In genomic region chr5:160159991-160160826, GRCh38 we compare ENCODE assay signal across 11 cellular contexts. TPM values are rescaled to one million over a fixed set of nuclear protein-coding genes. Genes with fewer than 3 reads are reported as not detected.
A peak's percentile ranks its signal among the peaks of the same experiment; 100 is the strongest.
DNase-seq lines count a peak whose midpoint lies in the region; ATAC-seq and TF ChIP-seq lines count a peak whose summit lies in the region.
"Had no signal": no experiment of that assay in that cellular context is flagged by ENCODE, and none has a peak within 500 bp of the region (broad histone marks: within the 10 kb centered on the region; RNA-seq: fewer than 3 reads in every experiment).

No MANE protein-coding gene starts in this region.

- no peaks in the 10 kb centered on the region for H3K9me3 Mint-ChIP-seq in immature natural killer cell
- H3K9me3 Mint-ChIP-seq: CD8-positive, alpha-beta memory T cell; naive B cell had no signal

- no peak overlapping the region for H3K27ac Mint-ChIP-seq in immature natural killer cell
- H3K27ac Mint-ChIP-seq in T-helper 17 cell = no peak overlapping the region
- H3K27ac Mint-ChIP-seq: CD8-positive, alpha-beta memory T cell; naive B cell had no signal

- DNase-seq in GM10248 (ENCODE audit: extremely low spot score) (peak; percentile 34), NCI-H526 (lab: John Stamatoyannopoulos, UW) (peak; percentile 75 to 85), immature natural killer cell (peak in 2 of 3 donors; percentile 19 to 25), T-helper 17 cell (no peak), dedifferentiated amniotic fluid mesenchymal stem cell (ENCODE audit: extremely low spot score) (no peak)
- DNase-seq: activated T-cell treated with anti-CD3 and anti-CD28 coated beads, Interleukin-2, amount 50 U/mL, for 1 hour; CD8-positive, alpha-beta memory T cell; naive B cell had no signal

- POLR2A ChIA-PET in GM10248 (lab: Yijun Ruan, JAX) = no interaction called here

- H3K27me3 Mint-ChIP-seq in immature natural killer cell (ENCODE audit: low read depth in 3 of 3) (peaks cover 0 to 8% (median 5%) of the 10 kb centered on the region in 3 donors), T-helper 17 cell (peaks cover 34% of the 10 kb centered on the region)

- H3K9me3 ChIP-seq in T-helper 17 cell (ENCODE audit: control insufficient read depth, low read length, poor library complexity, severe bottlenecking) = no peaks in the 10 kb centered on the region

- H3K36me3 Mint-ChIP-seq in immature natural killer cell = no peaks in the 10 kb centered on the region
- H3K36me3 Mint-ChIP-seq in T-helper 17 cell (ENCODE audit: low read depth) = no peaks in the 10 kb centered on the region
- H3K36me3 Mint-ChIP-seq: CD8-positive, alpha-beta memory T cell; naive B cell had no signal

- peaks cover 8% of the 10 kb centered on the region in 2 donors for H3K4me1 Mint-ChIP-seq in immature natural killer cell
- no peaks in the 10 kb centered on the region for H3K4me1 Mint-ChIP-seq in T-helper 17 cell
- H3K4me1 Mint-ChIP-seq: naive B cell had no signal

- ATAC-seq in HG02798 (IDR thresholded peaks at IDR 0.05; ENCODE audit: poor library complexity, unreplicated experiment) (peak; percentile 86), GM18502 (IDR thresholded peaks at IDR 0.05; ENCODE audit: poor library complexity, unreplicated experiment) (no peak), GM18511 (IDR thresholded peaks at IDR 0.05; ENCODE audit: unreplicated experiment) (no peak), T-helper 17 cell (no peak)

- no peak for TF ChIP-seq CTCF in GM10248 (IDR thresholded peaks at IDR 0.05; ENCODE audit: control extremely low read depth, extremely low read depth, low read depth, missing control alignments)

- CTCF ChIA-PET in GM10248 (lab: Yijun Ruan, JAX) = interaction anchor here (0.8 to 1.6 kb wide), 7 partner anchors 9 to 708 kb away, joined by 3 to 5 read pairs (median 3); no protein-coding TSS in a partner anchor

- H3K4me3 Mint-ChIP-seq in immature natural killer cell = no peak overlapping the region
- H3K4me3 Mint-ChIP-seq in T-helper 17 cell = no peak overlapping the region
- H3K4me3 Mint-ChIP-seq: CD8-positive, alpha-beta memory T cell; naive B cell had no signal

RNA-seq across cellular contexts. Expression of gene PWWP2A, which starts 41.0 kb away (rescaled TPM):
- 10 to 100 TPM; 12.1 to 46.7 (median 20.6) TPM for polyA plus RNA-seq in immature natural killer cell
- 10 to 100 TPM; 18.0 to 22.6 TPM for total RNA-seq in T-helper 17 cell

Comparison
In these comparisons a context has a peak if more than half of its experiments do, and no peak if none do; other contexts are left out.
1. DNase-seq: peak in GM10248 (single experiment), NCI-H526 (2 of 2) and immature natural killer cell (2 of 3); none in T-helper 17 cell (0 of 3) and dedifferentiated amniotic fluid mesenchymal stem cell (single experiment).